ENCODE assay signal across 16 cellular contexts in genomic region chr9:38181866-38182265, GRCh38.
"Had no signal": no experiment of that assay in that cellular context is flagged by ENCODE, and none has a peak within 500 bp of the region (broad histone marks: within the 10 kb centered on the region; RNA-seq: fewer than 3 reads in every experiment).

No MANE protein-coding gene starts in this region.

- DNase-seq: activated CD8-positive, alpha-beta memory T cell treated with anti-CD3 and anti-CD28 coated beads, Interleukin-2, amount 50 U/mL, for 4 hours; activated CD8-positive, alpha-beta T cell treated with anti-CD3 and anti-CD28 coated beads for 36 hours; activated gamma-delta T cell treated with Interleukin-2 at 50 U/mL for 16 hours; activated naive CD8-positive, alpha-beta T cell treated with anti-CD3 and anti-CD28 coated beads for 36 hours; activated T-cell treated with anti-CD3 and anti-CD28 coated beads, Interleukin-2, amount 50 U/mL, for 72 hours; brain microvascular endothelial cell; dorsolateral prefrontal cortex; hypothalamus; lower lobe of right lung; naive B cell; T1000 had no signal

- H3K36me3 ChIP-seq: brain microvascular endothelial cell, lower lobe of right lung, neutrophil, thyroid gland, vagina had no signal

- H3K27ac ChIP-seq: brain microvascular endothelial cell, dorsolateral prefrontal cortex, lower lobe of right lung, neutrophil, skin epidermis, thyroid gland, vagina, VCaP had no signal

- H3K4me3 ChIP-seq: dorsolateral prefrontal cortex, lower lobe of right lung, skin epidermis, thyroid gland, vagina had no signal

- ATAC-seq: activated CD8-positive, alpha-beta T cell treated with anti-CD3 and anti-CD28 coated beads for 36 hours; activated T-cell treated with anti-CD3 and anti-CD28 coated beads, Interleukin-2, amount 50 U/mL, for 72 hours; lower lobe of right lung had no signal

- H3K9me3 ChIP-seq: lower lobe of right lung, neutrophil, thyroid gland, vagina had no signal

- H3K27me3 ChIP-seq: brain microvascular endothelial cell, neutrophil, thyroid gland, vagina had no signal

- H3K4me1 ChIP-seq: lower lobe of right lung, thyroid gland, vagina had no signal
